ENCODE assay signal across 8 cellular contexts in genomic region chr20:53678315-53678989, GRCh38.
DNase-seq lines count a peak whose midpoint lies in the region; ATAC-seq and TF ChIP-seq lines count a peak whose summit lies in the region.
"Had no signal": no experiment of that assay in that cellular context is flagged by ENCODE, and none has a peak within 500 bp of the region (broad histone marks: within the 10 kb centered on the region; RNA-seq: fewer than 3 reads in every experiment).

No MANE protein-coding gene starts in this region.

- H3K27me3 ChIP-seq in DND-41 (ENCODE audit: insufficient read depth, low read length, poor library complexity): no peaks in the 10 kb centered on the region
- no peaks in the 10 kb centered on the region for H3K27me3 ChIP-seq in osteoblast (ENCODE audit: insufficient read depth, low read length)
- no peaks in the 10 kb centered on the region for H3K27me3 ChIP-seq in tibial nerve

- H3K36me3 ChIP-seq in DND-41 (ENCODE audit: insufficient read depth, low read length) (no peaks in the 10 kb centered on the region), osteoblast (ENCODE audit: insufficient read depth, low read length) (no peaks in the 10 kb centered on the region), tibial nerve (no peaks in the 10 kb centered on the region)

- H3K36me3 Mint-ChIP-seq in dendritic cell treated with granulocyte-macrophage colony-stimulating factor and Interleukin-4, amounts not matched to agents 40 ng/mL and 50 ng/mL, for 4 days (ENCODE audit: low read depth): no peaks in the 10 kb centered on the region

- H3K9me3 ChIP-seq in DND-41 (ENCODE audit: insufficient read depth, low read length, severe bottlenecking): no peaks in the 10 kb centered on the region
- no peaks in the 10 kb centered on the region for H3K9me3 ChIP-seq in osteoblast (ENCODE audit: low read depth, low read length)
- no peaks in the 10 kb centered on the region for H3K9me3 ChIP-seq in tibial nerve

- no peak for TF ChIP-seq EP300 in tibial nerve (IDR thresholded peaks at IDR 0.05)

- H2AFZ ChIP-seq in DND-41 (ENCODE audit: low read depth, low read length) (peak overlapping the region; percentile 66), osteoblast (ENCODE audit: low read length) (peak overlapping the region; percentile 75)

- no peaks in the 10 kb centered on the region for H3K27me3 Mint-ChIP-seq in dendritic cell treated with granulocyte-macrophage colony-stimulating factor and Interleukin-4, amounts not matched to agents 40 ng/mL and 50 ng/mL, for 4 days

- WGBS in tibial nerve, 2 donors: 56 to 59% methylated on average over 7 of the region's 7 CpGs

- DNase-seq in DND-41: no peak
- DNase-seq in NCI-H526 (lab: John Stamatoyannopoulos, UW): peak; percentile 22 to 72
- DNase-seq in osteoblast (ENCODE audit: insufficient read length, low spot score, missing footprints): no peak
- DNase-seq in tibial nerve (ENCODE audit: low spot score in 2 of 2): no peak
- DNase-seq in coronary artery (ENCODE audit: low spot score): no peak
- DNase-seq: effector CD4-positive, alpha-beta T cell had no signal

- H3K4me1 Mint-ChIP-seq in dendritic cell treated with granulocyte-macrophage colony-stimulating factor and Interleukin-4, amounts not matched to agents 40 ng/mL and 50 ng/mL, for 4 days (ENCODE audit: low read depth): peaks cover 22% of the 10 kb centered on the region

- peak overlapping the region; percentile 42 for H3K9ac ChIP-seq in DND-41 (ENCODE audit: low read depth, low read length)

- H3K79me2 ChIP-seq in DND-41 (ENCODE audit: insufficient read depth, low read length) (no peaks in the 10 kb centered on the region), osteoblast (ENCODE audit: insufficient read depth, low read length) (no peaks in the 10 kb centered on the region)

- H3K4me3 Mint-ChIP-seq in dendritic cell treated with granulocyte-macrophage colony-stimulating factor and Interleukin-4, amounts not matched to agents 40 ng/mL and 50 ng/mL, for 4 days: no peak overlapping the region

- H3K9me3 Mint-ChIP-seq in dendritic cell treated with granulocyte-macrophage colony-stimulating factor and Interleukin-4, amounts not matched to agents 40 ng/mL and 50 ng/mL, for 4 days: no peaks in the 10 kb centered on the region

- no peak for TF ChIP-seq CTCF in DND-41 (IDR thresholded peaks at IDR 0.05; ENCODE audit: borderline replicate concordance, extremely low read depth, low read length, poor library complexity, severe bottlenecking)
- peak; percentile 18 for TF ChIP-seq CTCF in osteoblast (IDR thresholded peaks at IDR 0.05; ENCODE audit: extremely low read depth, low read depth, low read length)
- no peak for TF ChIP-seq CTCF in tibial nerve (IDR thresholded peaks at IDR 0.05)
- no peak for TF ChIP-seq CTCF in coronary artery (IDR thresholded peaks at IDR 0.05)

- H3K27ac ChIP-seq in DND-41 (ENCODE audit: low read length) (peak overlapping the region; percentile 79), osteoblast (ENCODE audit: low read depth, low read length) (peak overlapping the region; percentile 49), tibial nerve (peak overlapping the region in 2 of 4 donors; percentile 34 to 62), coronary artery (no peak overlapping the region)

- H3K4me2 ChIP-seq in DND-41 (ENCODE audit: insufficient read depth, low read length): peak overlapping the region; percentile 38
- H3K4me2 ChIP-seq in osteoblast (ENCODE audit: insufficient read depth, low read length): peak overlapping the region; percentile 25

- H3K4me3 ChIP-seq in DND-41 (ENCODE audit: low read depth in 1 of 2, low read length in 2 of 2): 0 out of 4 replicates have a peak overlapping the region, but pooled peaks of 1 of the 2 experiments have one; percentile 9
- no peak overlapping the region for H3K4me3 ChIP-seq in osteoblast (ENCODE audit: insufficient read depth, low read length)
- no peak overlapping the region for H3K4me3 ChIP-seq in tibial nerve
- no peak overlapping the region for H3K4me3 ChIP-seq in coronary artery

- H4K20me1 ChIP-seq in DND-41 (ENCODE audit: insufficient read depth, low read length) (no peaks in the 10 kb centered on the region), osteoblast (ENCODE audit: insufficient read depth, low read length) (no peaks in the 10 kb centered on the region)

- intact Hi-C loops in dendritic cell treated with granulocyte-macrophage colony-stimulating factor and Interleukin-4, amounts not matched to agents 40 ng/mL and 50 ng/mL, for 4 days (cut with micrococcal nuclease): no loop called here

- H3K4me1 ChIP-seq in DND-41 (ENCODE audit: insufficient read depth, low read length) (peaks cover 35% of the 10 kb centered on the region), osteoblast (ENCODE audit: insufficient read depth, low read length) (peaks cover 25% of the 10 kb centered on the region), tibial nerve (peaks cover 0 to 28% (median 9%) of the 10 kb centered on the region in 4 donors)

- TF ChIP-seq POLR2A in tibial nerve (IDR thresholded peaks at IDR 0.05): no peak

- no peak for ATAC-seq in DND-41 (ENCODE audit: insufficient read depth, low read depth)
- no peak for ATAC-seq in GM19463 (IDR thresholded peaks at IDR 0.05; ENCODE audit: unreplicated experiment)

- H3K27ac Mint-ChIP-seq in dendritic cell treated with granulocyte-macrophage colony-stimulating factor and Interleukin-4, amounts not matched to agents 40 ng/mL and 50 ng/mL, for 4 days: peak overlapping the region; percentile 75

Comparison
In these comparisons a context has a peak if more than half of its experiments do, and no peak if none do; other contexts are left out.
1. DNase-seq: peak in NCI-H526 (2 of 2); none in DND-41 (single experiment), osteoblast (single experiment), tibial nerve (0 of 2) and coronary artery (single experiment).
2. H3K27ac ChIP-seq: peak in DND-41 (single experiment) and osteoblast (single experiment); none in coronary artery (0 of 2).